17 cellular contexts compared by ENCODE assay signal in genomic region chr5:168327451-168327850, GRCh38. TPM values are rescaled to one million over a fixed set of nuclear protein-coding genes. Genes with fewer than 3 reads are reported as not detected.
DNase-seq lines count a peak whose midpoint lies in the region; ATAC-seq, FAIRE-seq and TF ChIP-seq lines count a peak whose summit lies in the region.
"Had no signal": no experiment of that assay in that cellular context is flagged by ENCODE, and none has a peak within 500 bp of the region (broad histone marks: within the 10 kb centered on the region; RNA-seq: fewer than 3 reads in every experiment).

No MANE protein-coding gene starts in this region.

- peak overlapping the region; percentile 39 for H3K4me2 ChIP-seq in astrocyte (ENCODE audit: low read length)
- no peak overlapping the region for H3K4me2 ChIP-seq in mesendoderm (ENCODE audit: low read length)

- H3K18ac ChIP-seq in mesendoderm (ENCODE audit: low read length), result no peak overlapping the region

- no peaks in the 10 kb centered on the region for H3K9me3 Mint-ChIP-seq in HFFc6
- no peaks in the 10 kb centered on the region for H3K9me3 Mint-ChIP-seq in astrocyte (ENCODE audit: unreplicated experiment)

- H3K27ac Mint-ChIP-seq in HFFc6 (peak overlapping the region; percentile 2; the same call in 1 of the 2 replicates), astrocyte (ENCODE audit: unreplicated experiment) (no peak overlapping the region)

- no peak for FAIRE-seq in astrocyte (lab: Jason Lieb, UNC)
- FAIRE-seq: A204.1 had no signal

- no peak overlapping the region for H2BK5ac ChIP-seq in mesendoderm (ENCODE audit: low read length)

- H3K23ac ChIP-seq in mesendoderm (ENCODE audit: low read length), result no peak overlapping the region

- H3K4me3 Mint-ChIP-seq in HFFc6, result no peak overlapping the region
- H3K4me3 Mint-ChIP-seq in astrocyte (ENCODE audit: unreplicated experiment), result peak overlapping the region; percentile 0

- no peaks in the 10 kb centered on the region for H3K36me3 Mint-ChIP-seq in HFFc6 (ENCODE audit: low read depth)
- H3K36me3 Mint-ChIP-seq in astrocyte (ENCODE audit: low read depth, unreplicated experiment), result no peaks in the 10 kb centered on the region

- no peak overlapping the region for H4K8ac ChIP-seq in mesendoderm (ENCODE audit: low read depth, low read length)

- DNase-seq in HFFc6 (no peak), astrocyte (ENCODE audit: low read depth) (no peak), mesendoderm (no peak), AML-193 (lab: John Stamatoyannopoulos, UW) (no peak), NCI-H2171 (lab: John Stamatoyannopoulos, UW) (no peak), NOMO-1 treated with DMSO at 0.1 percent for 48 hours (lab: John Stamatoyannopoulos, UW; ENCODE audit: unreplicated experiment) (no peak)
- DNase-seq: C1 segment of cervical spinal cord, DMS 273 treated with DMSO at 0.1 percent for 48 hours, KBM-7, MV-4-11, NCI-H1417, NCI-H1930, NCI-H524 treated with DMSO at 0.1 percent for 48 hours, SIG-M5 had no signal

- H3K4me1 Mint-ChIP-seq in HFFc6 (ENCODE audit: low read depth) (peaks cover 55% of the 10 kb centered on the region), astrocyte (ENCODE audit: low read depth, unreplicated experiment) (peaks cover 60% of the 10 kb centered on the region)

- H3K79me2 ChIP-seq in astrocyte (ENCODE audit: insufficient read depth, low read length) (no peaks in the 10 kb centered on the region), mesendoderm (ENCODE audit: control insufficient read depth, insufficient read depth, low read length) (peaks cover 11% of the 10 kb centered on the region)

- H3K27me3 Mint-ChIP-seq in HFFc6 (ENCODE audit: insufficient read depth) (peaks cover 4% of the 10 kb centered on the region; the same call in 1 of the 2 replicates), astrocyte (ENCODE audit: low read depth, unreplicated experiment) (no peaks in the 10 kb centered on the region)

- H4K5ac ChIP-seq in mesendoderm (ENCODE audit: low read length), result no peak overlapping the region

- TF ChIP-seq CTCF in 22Rv1 (IDR thresholded peaks at IDR 0.05) (no peak), HFFc6 (IDR thresholded peaks at IDR 0.05) (no peak), astrocyte (IDR thresholded peaks at IDR 0.05; ENCODE audit: insufficient read depth, low read depth, low read length) (no peak)

- no peak overlapping the region for H2BK15ac ChIP-seq in mesendoderm (replicated peaks; ENCODE audit: low read depth)

- H3K9ac ChIP-seq in astrocyte (ENCODE audit: low read length) (no peak overlapping the region), mesendoderm (ENCODE audit: low read length) (no peak overlapping the region)

- H3K9me3 ChIP-seq in astrocyte (ENCODE audit: insufficient read depth, low read depth, low read length), result no peaks in the 10 kb centered on the region

- H2AK5ac ChIP-seq in mesendoderm (ENCODE audit: low read length), result no peak overlapping the region

- H3K56ac ChIP-seq in mesendoderm (ENCODE audit: low read length), result peak overlapping the region; percentile 5

- H2AFZ ChIP-seq in astrocyte (ENCODE audit: low read depth, low read length), result no peak overlapping the region

- no peak for ATAC-seq in GM19452 (IDR thresholded peaks at IDR 0.05; ENCODE audit: unreplicated experiment)

- H2BK120ac ChIP-seq in mesendoderm (ENCODE audit: low read depth, low read length), result no peak overlapping the region

- peak overlapping the region; percentile 88 for H3K27ac ChIP-seq in 22Rv1
- peak overlapping the region; percentile 2 for H3K27ac ChIP-seq in astrocyte (ENCODE audit: low read depth, low read length)
- H3K27ac ChIP-seq in mesendoderm (ENCODE audit: low read depth, low read length), result no peak overlapping the region

- H3K27me3 ChIP-seq in astrocyte (ENCODE audit: insufficient read depth, low read length), result peaks cover 4% of the 10 kb centered on the region
- no peaks in the 10 kb centered on the region for H3K27me3 ChIP-seq in mesendoderm (ENCODE audit: insufficient read depth, low read length, poor library complexity)

- H3K79me1 ChIP-seq in mesendoderm (ENCODE audit: low read length), result peaks cover 13% of the 10 kb centered on the region

- no peaks in the 10 kb centered on the region for H4K20me1 ChIP-seq in astrocyte (ENCODE audit: insufficient read depth, low read length)

- WGBS in mesendoderm (ENCODE audit: extremely low coverage, insufficient coverage, low lambda C conversion rate), result no CpG with 5 or more reads among the region's 2 CpGs

- H3K4me1 ChIP-seq in astrocyte (ENCODE audit: insufficient read depth, low read length), result peaks cover 33% of the 10 kb centered on the region
- H3K4me1 ChIP-seq in mesendoderm (ENCODE audit: control insufficient read depth, low read depth, low read length), result peaks cover 13% of the 10 kb centered on the region

- H3K36me3 ChIP-seq in astrocyte (ENCODE audit: insufficient read depth, low read length) (no peaks in the 10 kb centered on the region), mesendoderm (ENCODE audit: control insufficient read depth, insufficient read depth, low read length) (no peaks in the 10 kb centered on the region)

- H3K4me3 ChIP-seq in astrocyte (ENCODE audit: insufficient read depth, low read depth, low read length) (no peak overlapping the region), mesendoderm (ENCODE audit: low read length) (no peak overlapping the region)

- no peak overlapping the region for H3K4ac ChIP-seq in mesendoderm (ENCODE audit: low read depth, low read length)

RNA-seq across cellular contexts. Expression of gene WWC1, which starts 36.0 kb away (rescaled TPM):
- total RNA-seq in HFFc6 (2021; fragmentation: NEBNext Ultra II Directional; extraction: Animal tissue kit (Norgen Biotek cat#: 25700)), result 1 to 10 TPM; 3.3 to 8.4 (median 7.2) TPM
- total RNA-seq in astrocyte, result 33.6 and 48.6 TPM in 2 replicates
- polyA plus RNA-seq in mesendoderm (2013, experiment 1 of 2), result 23.3 TPM
- 24.1 TPM for polyA plus RNA-seq in mesendoderm (2013, experiment 2 of 2)
